In genomic region chr17:80855968-80856862, GRCh38 we compare ENCODE assay signal across 8 cellular contexts.
DNase-seq lines count a peak whose midpoint lies in the region; ATAC-seq and TF ChIP-seq lines count a peak whose summit lies in the region.

No MANE protein-coding gene starts in this region.

- no peak for TF ChIP-seq POLR2A in erythroblast (IDR thresholded peaks at IDR 0.05; ENCODE audit: low read length)

- peak overlapping the region; percentile 18 for H3K4me3 ChIP-seq in skeletal muscle satellite cell (ENCODE audit: low read length)

- ATAC-seq in HG03097 (IDR thresholded peaks at IDR 0.05; ENCODE audit: low FRiP score, unreplicated experiment) = no peak

- H3K36me3 ChIP-seq in skeletal muscle satellite cell (ENCODE audit: insufficient read depth, low read length) = peaks cover 8% of the 10 kb centered on the region

- H3K4me2 ChIP-seq in skeletal muscle satellite cell (ENCODE audit: low read length) = peak overlapping the region; percentile 67

- peaks cover 56% of the 10 kb centered on the region for H3K4me1 ChIP-seq in skeletal muscle satellite cell (ENCODE audit: control insufficient read depth, insufficient read depth, low read length)

- no peaks in the 10 kb centered on the region for H3K9me3 ChIP-seq in skeletal muscle satellite cell (replicated peaks; ENCODE audit: low read length)

- H3K9ac ChIP-seq in skeletal muscle satellite cell (ENCODE audit: low read depth, low read length) = peak overlapping the region; percentile 84

- H3K27me3 ChIP-seq in skeletal muscle satellite cell (ENCODE audit: control insufficient read depth, insufficient read depth, low read length) = no peaks in the 10 kb centered on the region

- DNase-seq in DMS53 treated with DMSO at 0.1 percent for 48 hours (lab: John Stamatoyannopoulos, UW; ENCODE audit: unreplicated experiment) (peak; percentile 19), H4 (ENCODE audit: low spot score) (peak; percentile 99), NCI-H2196 (lab: John Stamatoyannopoulos, UW; ENCODE audit: unreplicated experiment) (peak; percentile 66), erythroblast (lab: John Stamatoyannopoulos, UW) (peak; percentile 76 to 92), globus pallidus (ENCODE audit: low spot score) (no peak)
- DNase-seq in activated CD8-positive, alpha-beta memory T cell treated with anti-CD3 and anti-CD28 coated beads for 24 hours = peak; percentile 84
